ENCODE assay signal across 1 cellular context in the genomic region with DNA sequence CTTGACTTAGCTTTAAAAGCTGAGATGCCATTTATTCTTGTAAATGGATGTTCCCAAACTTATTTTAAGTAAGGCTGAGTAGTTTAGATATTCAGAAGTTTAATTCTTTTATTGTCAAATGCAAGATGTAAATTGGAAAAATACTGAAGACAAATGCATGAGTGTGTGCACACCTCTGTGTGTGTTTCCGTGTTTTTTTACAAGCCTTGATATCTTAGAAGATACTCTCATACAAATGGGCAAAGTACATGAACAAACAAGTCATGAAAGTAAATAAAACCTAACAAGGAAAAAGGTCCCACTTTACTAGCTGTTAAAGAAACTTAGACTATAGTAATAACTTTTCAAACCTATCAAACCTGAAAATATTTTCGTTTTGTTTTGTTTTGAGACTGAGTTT.
TF ChIP-seq lines count a peak whose summit lies in the region.

No MANE protein-coding gene starts in this region.

TF ChIP-seq in K562, 482 proteins besides CTCF, POLR2A, EP300 and RAD21:
- no peak for TF ChIP-seq GATAD2B (IDR thresholded peaks at IDR 0.05; ENCODE audit: borderline replicate concordance)
- TF ChIP-seq SMARCE1 (IDR thresholded peaks at IDR 0.05): no peak
- no peak for TF ChIP-seq LARP7 (IDR thresholded peaks at IDR 0.05)
- TF ChIP-seq TAF15 (IDR thresholded peaks at IDR 0.05; ENCODE audit: low read depth, low read length): no peak
- TF ChIP-seq HDGF (IDR thresholded peaks at IDR 0.05): no peak
- no peak for TF ChIP-seq FOXA3 (CRISPR knock-in tag; conservative IDR thresholded peaks at IDR 0.05 in 1 of 2, IDR thresholded peaks at IDR 0.05 in 1 of 2)
- TF ChIP-seq ZBTB17 (CRISPR knock-in tag; IDR thresholded peaks at IDR 0.05): no peak
- TF ChIP-seq RHOXF2B (CRISPR knock-in tag; conservative IDR thresholded peaks at IDR 0.05): no peak
- TF ChIP-seq ZNF232 (CRISPR knock-in tag; IDR thresholded peaks at IDR 0.05): no peak
- TF ChIP-seq, protein P1, sequence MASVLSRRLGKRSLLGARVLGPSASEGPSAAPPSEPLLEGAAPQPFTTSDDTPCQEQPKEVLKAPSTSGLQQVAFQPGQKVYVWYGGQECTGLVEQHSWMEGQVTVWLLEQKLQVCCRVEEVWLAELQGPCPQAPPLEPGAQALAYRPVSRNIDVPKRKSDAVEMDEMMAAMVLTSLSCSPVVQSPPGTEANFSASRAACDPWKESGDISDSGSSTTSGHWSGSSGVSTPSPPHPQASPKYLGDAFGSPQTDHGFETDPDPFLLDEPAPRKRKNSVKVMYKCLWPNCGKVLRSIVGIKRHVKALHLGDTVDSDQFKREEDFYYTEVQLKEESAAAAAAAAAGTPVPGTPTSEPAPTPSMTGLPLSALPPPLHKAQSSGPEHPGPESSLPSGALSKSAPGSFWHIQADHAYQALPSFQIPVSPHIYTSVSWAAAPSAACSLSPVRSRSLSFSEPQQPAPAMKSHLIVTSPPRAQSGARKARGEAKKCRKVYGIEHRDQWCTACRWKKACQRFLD (CRISPR knock-in tag; IDR thresholded peaks at IDR 0.05): no peak
- no peak for TF ChIP-seq KHSRP (IDR thresholded peaks at IDR 0.05)
- TF ChIP-seq ETV1 (tag; conservative IDR thresholded peaks at IDR 0.05; ENCODE audit: low read depth): no peak
- TF ChIP-seq ZNF354B (CRISPR knock-in tag; IDR thresholded peaks at IDR 0.05): no peak
- TF ChIP-seq HDAC8 (tag; IDR thresholded peaks at IDR 0.05): no peak
- no peak for TF ChIP-seq MTA2 (IDR thresholded peaks at IDR 0.05; ENCODE audit: low read depth)
- TF ChIP-seq ATF7 (IDR thresholded peaks at IDR 0.05): no peak
- TF ChIP-seq, protein P2, sequence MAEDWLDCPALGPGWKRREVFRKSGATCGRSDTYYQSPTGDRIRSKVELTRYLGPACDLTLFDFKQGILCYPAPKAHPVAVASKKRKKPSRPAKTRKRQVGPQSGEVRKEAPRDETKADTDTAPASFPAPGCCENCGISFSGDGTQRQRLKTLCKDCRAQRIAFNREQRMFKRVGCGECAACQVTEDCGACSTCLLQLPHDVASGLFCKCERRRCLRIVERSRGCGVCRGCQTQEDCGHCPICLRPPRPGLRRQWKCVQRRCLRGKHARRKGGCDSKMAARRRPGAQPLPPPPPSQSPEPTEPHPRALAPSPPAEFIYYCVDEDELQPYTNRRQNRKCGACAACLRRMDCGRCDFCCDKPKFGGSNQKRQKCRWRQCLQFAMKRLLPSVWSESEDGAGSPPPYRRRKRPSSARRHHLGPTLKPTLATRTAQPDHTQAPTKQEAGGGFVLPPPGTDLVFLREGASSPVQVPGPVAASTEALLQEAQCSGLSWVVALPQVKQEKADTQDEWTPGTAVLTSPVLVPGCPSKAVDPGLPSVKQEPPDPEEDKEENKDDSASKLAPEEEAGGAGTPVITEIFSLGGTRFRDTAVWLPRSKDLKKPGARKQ (CRISPR knock-in tag; IDR thresholded peaks at IDR 0.05): no peak
- TF ChIP-seq, protein P3, sequence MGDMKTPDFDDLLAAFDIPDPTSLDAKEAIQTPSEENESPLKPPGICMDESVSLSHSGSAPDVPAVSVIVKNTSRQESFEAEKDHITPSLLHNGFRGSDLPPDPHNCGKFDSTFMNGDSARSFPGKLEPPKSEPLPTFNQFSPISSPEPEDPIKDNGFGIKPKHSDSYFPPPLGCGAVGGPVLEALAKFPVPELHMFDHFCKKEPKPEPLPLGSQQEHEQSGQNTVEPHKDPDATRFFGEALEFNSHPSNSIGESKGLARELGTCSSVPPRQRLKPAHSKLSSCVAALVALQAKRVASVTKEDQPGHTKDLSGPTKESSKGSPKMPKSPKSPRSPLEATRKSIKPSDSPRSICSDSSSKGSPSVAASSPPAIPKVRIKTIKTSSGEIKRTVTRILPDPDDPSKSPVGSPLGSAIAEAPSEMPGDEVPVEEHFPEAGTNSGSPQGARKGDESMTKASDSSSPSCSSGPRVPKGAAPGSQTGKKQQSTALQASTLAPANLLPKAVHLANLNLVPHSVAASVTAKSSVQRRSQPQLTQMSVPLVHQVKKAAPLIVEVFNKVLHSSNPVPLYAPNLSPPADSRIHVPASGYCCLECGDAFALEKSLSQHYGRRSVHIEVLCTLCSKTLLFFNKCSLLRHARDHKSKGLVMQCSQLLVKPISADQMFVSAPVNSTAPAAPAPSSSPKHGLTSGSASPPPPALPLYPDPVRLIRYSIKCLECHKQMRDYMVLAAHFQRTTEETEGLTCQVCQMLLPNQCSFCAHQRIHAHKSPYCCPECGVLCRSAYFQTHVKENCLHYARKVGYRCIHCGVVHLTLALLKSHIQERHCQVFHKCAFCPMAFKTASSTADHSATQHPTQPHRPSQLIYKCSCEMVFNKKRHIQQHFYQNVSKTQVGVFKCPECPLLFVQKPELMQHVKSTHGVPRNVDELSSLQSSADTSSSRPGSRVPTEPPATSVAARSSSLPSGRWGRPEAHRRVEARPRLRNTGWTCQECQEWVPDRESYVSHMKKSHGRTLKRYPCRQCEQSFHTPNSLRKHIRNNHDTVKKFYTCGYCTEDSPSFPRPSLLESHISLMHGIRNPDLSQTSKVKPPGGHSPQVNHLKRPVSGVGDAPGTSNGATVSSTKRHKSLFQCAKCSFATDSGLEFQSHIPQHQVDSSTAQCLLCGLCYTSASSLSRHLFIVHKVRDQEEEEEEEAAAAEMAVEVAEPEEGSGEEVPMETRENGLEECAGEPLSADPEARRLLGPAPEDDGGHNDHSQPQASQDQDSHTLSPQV (IDR thresholded peaks at IDR 0.05): no peak
